Comparison of ENCODE assay signal across 27 cellular contexts in the genomic region with DNA sequence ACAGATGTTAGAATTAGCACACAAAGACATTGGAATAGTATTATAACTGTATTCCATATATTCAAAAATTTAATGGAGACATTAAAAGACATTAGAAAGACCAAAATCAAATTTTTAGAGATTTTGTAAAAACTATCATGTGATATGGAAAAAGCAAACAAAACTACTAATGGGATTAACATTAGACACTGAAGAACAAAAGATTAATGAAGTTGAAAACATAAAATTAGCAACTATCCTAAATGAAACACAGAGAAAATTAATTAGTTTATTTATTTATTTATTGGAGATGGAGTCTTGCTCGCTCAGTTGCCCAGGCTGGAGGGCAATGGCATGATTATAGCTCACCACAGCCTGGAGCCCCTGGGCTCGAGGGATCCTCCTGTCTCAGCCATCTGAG.
"Had no signal": no experiment of that assay in that cellular context is flagged by ENCODE, and none has a peak within 500 bp of the region (broad histone marks: within the 10 kb centered on the region; RNA-seq: fewer than 3 reads in every experiment).

No MANE protein-coding gene starts in this region.

- H3K4me3 ChIP-seq: stomach, suprapubic skin, testis, thoracic aorta, thyroid gland, tibial artery, tibial nerve, transverse colon, upper lobe of left lung, upper lobe of right lung, uterus, vagina had no signal

- H3K4me1 ChIP-seq: suprapubic skin, thyroid gland, tibial artery, uterus had no signal

- FAIRE-seq: urothelium cell line had no signal

- H3K9me3 ChIP-seq: suprapubic skin, testis, thyroid gland, upper lobe of right lung, uterus, vagina had no signal

- H3K27ac ChIP-seq: stomach, suprapubic skin, testis, thoracic aorta, thyroid gland, tibial artery, tibial nerve, transverse colon, upper lobe of left lung, upper lobe of right lung, uterus, vagina had no signal

- DNase-seq: stimulated activated CD4-positive, alpha-beta T cell treated with anti-CD3 and anti-CD28 coated beads, Interleukin-2, amount 100 ng/mL, for 48 hours; stimulated activated CD4-positive, alpha-beta T cell treated with anti-CD3 and anti-CD28 coated beads, Interleukin-4, amount 100 ng/mL, for 1 hour; stimulated activated CD4-positive, alpha-beta T cell treated with anti-CD3 and anti-CD28 coated beads, Interleukin-4, amount 100 ng/mL, for 24 hours; stimulated activated CD4-positive, alpha-beta T cell treated with anti-CD3 and anti-CD28 coated beads, Interleukin-4, amount 100 ng/mL, for 4 hours; stimulated activated CD8-positive, alpha-beta memory T cell treated with anti-CD3 and anti-CD28 coated beads, Interleukin-4, amount 100 ng/mL, for 48 hours; stimulated activated naive B cell treated with anti-CD40 and anti-IgM and Interleukin-4, amounts not matched to agents 10 μg/mL and 1 μg/mL and 100 μg/mL, for 72 hours; stimulated activated naive CD4-positive, alpha-beta T cell; stimulated activated naive CD4-positive, alpha-beta T cell treated with Interleukin-2 at 50 U/mL for 16 hours; stimulated activated naive CD8-positive, alpha-beta T cell treated with anti-CD3 and anti-CD28 coated beads, Interleukin-15, amount 100 ng/mL, for 72 hours; stimulated activated naive CD8-positive, alpha-beta T cell treated with anti-CD3 and anti-CD28 coated beads, Interleukin-15, Interleukin-2, amounts not matched to agents 100 U/mL and 50 U/mL, for 24 hours; stomach; substantia nigra; testis; thyroid gland; tibial artery; transverse colon; trophoblast cell; upper lobe of left lung; upper lobe of right lung; uterus had no signal

- H3K27me3 ChIP-seq: stomach, suprapubic skin, testis, thyroid gland, tibial artery, tibial nerve, transverse colon, upper lobe of left lung, upper lobe of right lung, uterus, vagina had no signal

- ATAC-seq: stimulated activated effector memory CD8-positive, alpha-beta T cell treated with anti-CD3 and anti-CD28 coated beads, Interleukin-12 subunit alpha, Interleukin-12 subunit beta, amount 100 ng/mL, for 72 hours; stimulated activated memory B cell treated with anti-CD40 and anti-IgM and Interleukin-4, amounts not matched to agents 10 μg/mL and 1 μg/mL and 100 μg/mL, for 72 hours; stimulated activated naive B cell treated with anti-CD40 and anti-IgM and Interleukin-4, amounts not matched to agents 10 μg/mL and 1 μg/mL and 100 μg/mL, for 72 hours; stimulated activated naive CD8-positive, alpha-beta T cell treated with anti-CD3 and anti-CD28 coated beads, Interleukin-15, amount 100 ng/mL, for 72 hours; stimulated activated naive CD8-positive, alpha-beta T cell treated with anti-CD3 and anti-CD28 coated beads, Interleukin-15, Interleukin-2, amounts not matched to agents 100 U/mL and 50 U/mL, for 24 hours; upper lobe of right lung had no signal

- H3K36me3 ChIP-seq: stomach, suprapubic skin, thoracic aorta, thyroid gland, tibial artery, tibial nerve, transverse colon, upper lobe of left lung, upper lobe of right lung, uterus, vagina had no signal
